In genomic region chr5:146849694-146850093, GRCh38 we compare ENCODE assay signal across 24 cellular contexts. TPM values are rescaled to one million over a fixed set of nuclear protein-coding genes. Genes with fewer than 3 reads are reported as not detected.
"Had no signal": no experiment of that assay in that cellular context is flagged by ENCODE, and none has a peak within 500 bp of the region (broad histone marks: within the 10 kb centered on the region; RNA-seq: fewer than 3 reads in every experiment).

No MANE protein-coding gene starts in this region.

- FAIRE-seq: HepG2 had no signal

- H3K9me3 ChIP-seq: MG63, SK-N-SH had no signal

- ATAC-seq: HepG2, Panc1, T-cell had no signal

- H3K36me3 ChIP-seq: MG63 had no signal

- DNase-seq: IMR-90, Karpas-422, KG1, MG63, NCI-H1092, NCI-H187, NCI-H2029, NCI-H2081 treated with DMSO at 0.1 percent for 48 hours, NCI-H2171, NCI-H226, NCI-H446, NCI-H510A, NCI-H524 treated with DMSO at 0.1 percent for 48 hours, NCI-H69, NCI-H774, SHP77, SK-N-SH, SW 1271, T-cell had no signal

- H3K9ac ChIP-seq: SK-N-SH had no signal

- H3K4me2 ChIP-seq: SK-N-SH had no signal

- H3K27ac ChIP-seq: RWPE1 had no signal

- H3K9me2 ChIP-seq: SK-N-SH had no signal

- H3K4me3 ChIP-seq: MG63 had no signal

RNA-seq across cellular contexts. Expression of gene PPP2R2B, which starts 28.9 kb away (rescaled TPM):
- total RNA-seq: HepG2, HT1080, IMR-90, SK-MEL-5 had no signal
- polyA plus RNA-seq: HepG2, IMR-90 had no signal
